Comparison of ENCODE assay signal across 8 cellular contexts in genomic region chr3:32510075-32510724, GRCh38. TPM values are rescaled to one million over a fixed set of nuclear protein-coding genes. Genes with fewer than 3 reads are reported as not detected.
A peak's percentile ranks its signal among the peaks of the same experiment; 100 is the strongest.
DNase-seq lines count a peak whose midpoint lies in the region; ATAC-seq, FAIRE-seq and TF ChIP-seq lines count a peak whose summit lies in the region.

No MANE protein-coding gene starts in this region.

- H4K20me1 ChIP-seq in H9 (ENCODE audit: control insufficient read depth, insufficient read depth, insufficient read length), result no peaks in the 10 kb centered on the region

- H3K27me3 Mint-ChIP-seq in H9 (ENCODE audit: low read depth), result no peaks in the 10 kb centered on the region

- H2BK5ac ChIP-seq in H9 (ENCODE audit: insufficient read length, low read length), result no peak overlapping the region

- no peak overlapping the region for H3K4ac ChIP-seq in H9 (ENCODE audit: low read depth, low read length)

- no peak overlapping the region for H4K91ac ChIP-seq in H9 (ENCODE audit: insufficient read length, low read depth, low read length)

- H3K4me3 Mint-ChIP-seq in H9, result no peak overlapping the region

- H3K27ac ChIP-seq in H9 (ENCODE audit: insufficient read length, low read depth, low read length) (no peak overlapping the region), right cardiac atrium (ENCODE audit: low read length) (no peak overlapping the region), small intestine (ENCODE audit: low read depth in 1 of 2, low read length in 1 of 2) (no peak overlapping the region)

- no peaks in the 10 kb centered on the region for H3K23me2 ChIP-seq in H9 (ENCODE audit: insufficient read length, low read depth, low read length, poor library complexity, severe bottlenecking)

- H3T11ph ChIP-seq in H9 (ENCODE audit: low read length), result no peak overlapping the region

- no peak overlapping the region for H2BK12ac ChIP-seq in H9 (ENCODE audit: insufficient read length, low read depth, low read length)

- H3K4me2 ChIP-seq in H9 (ENCODE audit: insufficient read depth, insufficient read length, low read length), result no peak overlapping the region

- H3K79me2 ChIP-seq in H9 (ENCODE audit: insufficient read depth, low read length), result no peaks in the 10 kb centered on the region

- H3K79me1 ChIP-seq in H9 (ENCODE audit: insufficient read depth, low read depth, low read length, poor library complexity, severe bottlenecking), result no peaks in the 10 kb centered on the region

- H3K18ac ChIP-seq in H9 (ENCODE audit: insufficient read length, low read depth, low read length), result no peak overlapping the region

- no peak overlapping the region for H2AK5ac ChIP-seq in H9 (ENCODE audit: insufficient read length, low read length)

- WGBS in H9 (ENCODE audit: extremely low coverage, insufficient read length, low lambda C conversion rate), result no CpG with 5 or more reads among the region's 3 CpGs
- WGBS in right cardiac atrium, result 26% methylated on average over 3 of the region's 3 CpGs
- WGBS in small intestine, 3 donors, result 32 to 41% (median 33%) methylated on average over 3 of the region's 3 CpGs

- peak; percentile 93 to 95 for ATAC-seq in right cardiac atrium
- ATAC-seq in HG02763 (IDR thresholded peaks at IDR 0.05; ENCODE audit: unreplicated experiment), result no peak

- H3K14ac ChIP-seq in H9 (ENCODE audit: insufficient read depth, low read length), result no peak overlapping the region

- H3K36me3 ChIP-seq in small intestine (ENCODE audit: control insufficient read depth in 2 of 2, insufficient read depth in 2 of 2, low read length in 2 of 2), result no peaks in the 10 kb centered on the region

- H4K8ac ChIP-seq in H9 (replicated peaks; ENCODE audit: insufficient read length, low read depth, low read length), result no peak overlapping the region

- no peak for FAIRE-seq in small intestine (lab: Jason Lieb, UNC)

- H3K27ac Mint-ChIP-seq in H9, result no peak overlapping the region

- peak; percentile 43 for DNase-seq in GM12864 (ENCODE audit: low read depth)
- peak; percentile 67 for DNase-seq in H9
- DNase-seq in MV-4-11 (lab: John Stamatoyannopoulos, UW), result peak; percentile 69
- DNase-seq in T-helper 1 cell, result peak; percentile 17 to 61 (median 43)
- peak in 48 of 58 donors; percentile 2 to 75 (median 40) for DNase-seq in anterior cingulate cortex (lab: John Stamatoyannopoulos, UW)
- peak; percentile 54 to 72 (median 69) for DNase-seq in right cardiac atrium
- DNase-seq in small intestine, result peak; percentile 82

- H2BK120ac ChIP-seq in H9 (ENCODE audit: low read depth, low read length, poor library complexity, severe bottlenecking), result no peak overlapping the region

- no peaks in the 10 kb centered on the region for H3K27me3 ChIP-seq in H9 (ENCODE audit: insufficient read depth, low read length)
- H3K27me3 ChIP-seq in right cardiac atrium (ENCODE audit: control insufficient read depth, insufficient read depth), result no peaks in the 10 kb centered on the region
- H3K27me3 ChIP-seq in small intestine (ENCODE audit: control insufficient read depth in 2 of 2, insufficient read depth in 2 of 2, low read length in 2 of 2), result no peaks in the 10 kb centered on the region

- H3K4me1 ChIP-seq in H9 (ENCODE audit: insufficient read depth, low read length), result no peaks in the 10 kb centered on the region
- no peaks in the 10 kb centered on the region for H3K4me1 ChIP-seq in right cardiac atrium (ENCODE audit: control insufficient read depth, insufficient read depth, low read length)
- no peaks in the 10 kb centered on the region for H3K4me1 ChIP-seq in small intestine (ENCODE audit: control insufficient read depth in 2 of 2, insufficient read depth in 1 of 2, low read depth in 1 of 2, low read length in 1 of 2)

- H3K23ac ChIP-seq in H9 (ENCODE audit: insufficient read length, low read depth, low read length), result no peak overlapping the region

- no peaks in the 10 kb centered on the region for H3K36me3 Mint-ChIP-seq in H9 (ENCODE audit: insufficient read depth in 1 of 3, low read depth in 3 of 3)

- H4K5ac ChIP-seq in H9 (ENCODE audit: insufficient read length, low read depth, low read length), result no peak overlapping the region

- no peak overlapping the region for H3K56ac ChIP-seq in H9 (ENCODE audit: insufficient read length, low read depth, low read length)

- intact Hi-C loops in right cardiac atrium (cut with DNase I), result loop anchor here in 3 of 4 donors (2.0 to 5.0 kb wide), 3 partner anchors 152 to 157 kb away; no protein-coding TSS in a partner anchor

- H3K9me3 ChIP-seq in H9 (ENCODE audit: control insufficient read depth, low read depth, low read length), result no peaks in the 10 kb centered on the region
- no peaks in the 10 kb centered on the region for H3K9me3 ChIP-seq in right cardiac atrium (ENCODE audit: control insufficient read depth, low read length)
- no peaks in the 10 kb centered on the region for H3K9me3 ChIP-seq in small intestine (ENCODE audit: control insufficient read depth, low read depth)

- TF ChIP-seq CTCF in GM12864 (IDR thresholded peaks at IDR 0.05; ENCODE audit: low read depth, low read length, missing control alignments) (peak; percentile 76), H9 (conservative IDR thresholded peaks at IDR 0.05) (peak; percentile 89)

- H3K9me3 Mint-ChIP-seq in H9, result no peaks in the 10 kb centered on the region

- peaks cover 0 to 2% of the 10 kb centered on the region in 2 experiments; a peak in 1 of 4 replicates for H3K4me1 Mint-ChIP-seq in H9

- no peak overlapping the region for H3K4me3 ChIP-seq in GM12864 (ENCODE audit: low read depth, low read length)
- no peak overlapping the region for H3K4me3 ChIP-seq in right cardiac atrium (ENCODE audit: low read length)
- H3K4me3 ChIP-seq in small intestine (ENCODE audit: low read depth in 1 of 2, low read length in 2 of 2), result no peak overlapping the region

- no peak overlapping the region for H3K9ac ChIP-seq in H9 (ENCODE audit: extremely low read depth, insufficient read length, low read length)

- H2BK20ac ChIP-seq in H9 (ENCODE audit: low read depth, low read length, poor library complexity, severe bottlenecking), result no peak overlapping the region

- H2AFZ ChIP-seq in H9 (ENCODE audit: low read length), result no peak overlapping the region

- no peak overlapping the region for H2BK15ac ChIP-seq in H9 (ENCODE audit: low read depth, low read length)

RNA-seq across cellular contexts. Expression of gene CMTM6, which starts 7.5 kb away (rescaled TPM):
- 42.7 and 43.5 TPM in 2 replicates for total RNA-seq in H9 (2021)
- 10 to 100 TPM; 13.2 to 21.6 (median 15.1) TPM for total RNA-seq in right cardiac atrium
- 10.6 TPM for polyA plus RNA-seq in right cardiac atrium
- polyA plus RNA-seq in small intestine, result 10 to 100 TPM in 1 of 3 donors, 1 to 10 TPM in 2; 7.3 to 25.7 (median 9.4) TPM
